In genomic region chr4:5019274-5019673, GRCh38 we compare ENCODE assay signal across 1 cellular context.
TF ChIP-seq lines count a peak whose summit lies in the region.

CYTL1 (minus strand) TSS chr4:5019458; CDS start chr4:5019445, 13 bp downstream.

TF ChIP-seq in H1, 55 proteins besides CTCF, POLR2A, EP300 and RAD21 (continued from another document):
- TF ChIP-seq E2F6 (IDR thresholded peaks at IDR 0.05): peak; percentile 38; the same call in 1 of the 2 replicates
- TF ChIP-seq ATF2 (IDR thresholded peaks at IDR 0.05; ENCODE audit: low read length): no peak
- TF ChIP-seq CTBP2 (IDR thresholded peaks at IDR 0.05; ENCODE audit: borderline replicate concordance, insufficient read depth, insufficient read length, low read length): no peak
- no peak for TF ChIP-seq FOSL1 (IDR thresholded peaks at IDR 0.05; ENCODE audit: insufficient read depth, low read depth, low read length)
- no peak for TF ChIP-seq YY1 (IDR thresholded peaks at IDR 0.05; ENCODE audit: low read depth, low read length)
- TF ChIP-seq CHD1 (IDR thresholded peaks at IDR 0.05; ENCODE audit: low read depth, low read length): no peak
- no peak for TF ChIP-seq HDAC6 (IDR thresholded peaks at IDR 0.05; ENCODE audit: low read depth, low read length)
- TF ChIP-seq SIRT6 (IDR thresholded peaks at IDR 0.05; ENCODE audit: low read length): no peak
- TF ChIP-seq CHD2 (IDR thresholded peaks at IDR 0.05; ENCODE audit: low read length): no peak
- TF ChIP-seq SAP30 (IDR thresholded peaks at IDR 0.05; ENCODE audit: insufficient read depth, insufficient replicate concordance, low read length): no peak
- no peak for TF ChIP-seq SRF (IDR thresholded peaks at IDR 0.05; ENCODE audit: low read depth, low read length)
- TF ChIP-seq TBP (IDR thresholded peaks at IDR 0.05; ENCODE audit: low read depth, low read length): no peak
- no peak for TF ChIP-seq JUND (IDR thresholded peaks at IDR 0.05; ENCODE audit: low read length)
- no peak for TF ChIP-seq CBX8 (IDR thresholded peaks at IDR 0.05; ENCODE audit: borderline replicate concordance, low read depth, low read length)
- TF ChIP-seq EZH2 (IDR thresholded peaks at IDR 0.05; ENCODE audit: low read depth, low read length, severe bottlenecking): no peak
- TF ChIP-seq MAX (IDR thresholded peaks at IDR 0.05): peak; percentile 51
- TF ChIP-seq CEBPB (IDR thresholded peaks at IDR 0.05; ENCODE audit: low read depth, low read length): no peak
- TF ChIP-seq SIN3A (conservative IDR thresholded peaks at IDR 0.05 in 1 of 2, IDR thresholded peaks at IDR 0.05 in 1 of 2; ENCODE audit: low read depth in 1 of 2, low read length in 2 of 2): no peak
- TF ChIP-seq KDM4A (IDR thresholded peaks at IDR 0.05; ENCODE audit: low read depth, low read length, severe bottlenecking): peak; percentile 57
